Comparison of ENCODE assay signal across 15 cellular contexts in genomic region chr1:90434460-90434859, GRCh38.
A peak's percentile ranks its signal among the peaks of the same experiment; 100 is the strongest.
DNase-seq lines count a peak whose midpoint lies in the region; ATAC-seq, FAIRE-seq and TF ChIP-seq lines count a peak whose summit lies in the region.
"Had no signal": no experiment of that assay in that cellular context is flagged by ENCODE, and none has a peak within 500 bp of the region (broad histone marks: within the 10 kb centered on the region; RNA-seq: fewer than 3 reads in every experiment).

No MANE protein-coding gene starts in this region.

- no peak overlapping the region for H3K4me3 ChIP-seq in A549
- H3K4me3 ChIP-seq in PC-3 (ENCODE audit: low read length), result no peak overlapping the region
- no peak overlapping the region for H3K4me3 ChIP-seq in epithelial cell of proximal tubule (ENCODE audit: low read depth, low read length)
- no peak overlapping the region for H3K4me3 ChIP-seq in MM.1S (ENCODE audit: low read length)
- no peak overlapping the region for H3K4me3 ChIP-seq in gastroesophageal sphincter
- H3K4me3 ChIP-seq: BLaER1 had no signal

- WGBS in A549 (ENCODE audit: missing lambda C conversion rate), result 0% methylated on average over 2 of the region's 2 CpGs
- WGBS in gastroesophageal sphincter (ENCODE audit: low coverage in 1 of 2), 2 donors, result 34 to 46% methylated on average over 2 of the region's 2 CpGs

- TF ChIP-seq RAD21 in A549 (conservative IDR thresholded peaks at IDR 0.05 in 1 of 2, IDR thresholded peaks at IDR 0.05 in 1 of 2), result no peak

- FAIRE-seq in A549 (lab: Jason Lieb, UNC), result no peak
- FAIRE-seq in HTR-8/SVneo (lab: Jason Lieb, UNC), result no peak
- FAIRE-seq: GM19239 had no signal

- H2AFZ ChIP-seq in PC-3 (ENCODE audit: low read length) (no peak overlapping the region), MM.1S (ENCODE audit: low read length) (no peak overlapping the region)

- H3K9me3 ChIP-seq in A549, result no peaks in the 10 kb centered on the region
- no peaks in the 10 kb centered on the region for H3K9me3 ChIP-seq in PC-3 (ENCODE audit: low read length)
- H3K9me3 ChIP-seq in MM.1S (replicated peaks; ENCODE audit: insufficient read depth, low read length), result no peaks in the 10 kb centered on the region
- no peaks in the 10 kb centered on the region for H3K9me3 ChIP-seq in gastroesophageal sphincter
- H3K9me3 ChIP-seq: BLaER1 had no signal

- H3F3A ChIP-seq in PC-3 (ENCODE audit: low read length, unreplicated experiment) (no peaks in the 10 kb centered on the region), MM.1S (ENCODE audit: insufficient read depth, low read length) (no peaks in the 10 kb centered on the region)

- peak; percentile 50 to 53; a peak in 2 of 6 replicates for ATAC-seq in A549
- ATAC-seq in PC-3, result peak; percentile 50; the same call in 1 of the 2 replicates
- ATAC-seq in gastroesophageal sphincter, result no peak
- ATAC-seq: left ventricle myocardium superior; stimulated activated naive B cell treated with anti-CD40 and anti-IgM and Interleukin-4, amounts not matched to agents 10 μg/mL and 1 μg/mL and 100 μg/mL, for 72 hours had no signal

- TF ChIP-seq CTCF in A549 (IDR thresholded peaks at IDR 0.05) (no peak), GM12872 (IDR thresholded peaks at IDR 0.05; ENCODE audit: insufficient read depth, low read depth, low read length) (peak; percentile 26; the same call in 2 of the 3 replicates), PC-3 (conservative IDR thresholded peaks at IDR 0.05; ENCODE audit: low read depth, low read length) (peak; percentile 55), epithelial cell of proximal tubule (conservative IDR thresholded peaks at IDR 0.05; ENCODE audit: low read depth, low read length) (peak; percentile 50), MM.1S (IDR thresholded peaks at IDR 0.05; ENCODE audit: low read length) (no peak), gastroesophageal sphincter (IDR thresholded peaks at IDR 0.05) (no peak)

- TF ChIP-seq POLR2A in A549 (IDR thresholded peaks at IDR 0.05; ENCODE audit: low read length) (no peak), gastroesophageal sphincter (IDR thresholded peaks at IDR 0.05) (no peak)

- H3K27me3 ChIP-seq in PC-3 (ENCODE audit: low read length) (peaks cover 18% of the 10 kb centered on the region), MM.1S (replicated peaks; ENCODE audit: insufficient read depth, low read length) (no peaks in the 10 kb centered on the region), gastroesophageal sphincter (no peaks in the 10 kb centered on the region)
- H3K27me3 ChIP-seq: BLaER1 had no signal

- DNase-seq in A549 (ENCODE audit: low read depth in 1 of 2, low spot score in 1 of 2) (peak in 1 of 2 experiments; percentile 1), PC-3 (peak; percentile 19), epithelial cell of proximal tubule (ENCODE audit: low read depth) (no peak), hypothalamus (lab: John Stamatoyannopoulos, UW) (no peak), MM.1S (no peak), HTR-8/SVneo (ENCODE audit: insufficient read length, low spot score) (no peak)
- DNase-seq: activated naive CD4-positive, alpha-beta T cell treated with anti-CD3 and anti-CD28 coated beads, Interleukin-2, amount 10 ng/mL, durations not matched to agents 7 days and 5 days; foreskin melanocyte; left ventricle myocardium superior; NCI-H1105; stimulated activated naive B cell treated with anti-CD40 and anti-IgM and Interleukin-4, amounts not matched to agents 10 μg/mL and 1 μg/mL and 100 μg/mL, for 72 hours had no signal

- no peak overlapping the region for H3K4me2 ChIP-seq in A549
- no peak overlapping the region for H3K4me2 ChIP-seq in PC-3 (ENCODE audit: low read length)
- no peak overlapping the region for H3K4me2 ChIP-seq in MM.1S (ENCODE audit: low read depth, low read length)
- H3K4me2 ChIP-seq: BLaER1 had no signal

- H4K20me1 ChIP-seq in PC-3 (ENCODE audit: low read length), result no peaks in the 10 kb centered on the region
- no peaks in the 10 kb centered on the region for H4K20me1 ChIP-seq in MM.1S (ENCODE audit: insufficient read depth, low read length)
- H4K20me1 ChIP-seq: BLaER1 had no signal

- intact Hi-C loops in PC-3 (cut with micrococcal nuclease), result no loop called here

- H3K36me3 ChIP-seq in PC-3 (ENCODE audit: low read depth, low read length) (no peaks in the 10 kb centered on the region), MM.1S (replicated peaks; ENCODE audit: insufficient read depth, low read length) (no peaks in the 10 kb centered on the region), gastroesophageal sphincter (no peaks in the 10 kb centered on the region)
- H3K36me3 ChIP-seq: BLaER1 had no signal

- H3K4me1 ChIP-seq in A549, result no peaks in the 10 kb centered on the region
- no peaks in the 10 kb centered on the region for H3K4me1 ChIP-seq in PC-3 (ENCODE audit: insufficient read depth, low read length)
- no peaks in the 10 kb centered on the region for H3K4me1 ChIP-seq in MM.1S (ENCODE audit: low read length)
- H3K4me1 ChIP-seq in gastroesophageal sphincter, result no peaks in the 10 kb centered on the region
- H3K4me1 ChIP-seq: BLaER1 had no signal

- BruUV-seq in PC-3 (replicated peaks; lab: Mats Ljungman, UMichigan), result no TSS peak

- no peak for TF ChIP-seq EP300 in A549 (IDR thresholded peaks at IDR 0.05)
- no peak for TF ChIP-seq EP300 in gastroesophageal sphincter (IDR thresholded peaks at IDR 0.05)

- CTCF ChIA-PET in A549 (lab: Yijun Ruan, JAX) (no interaction called here), PC-3 (lab: Charles Lee) (no interaction called here)

- H3K27ac ChIP-seq in A549, result no peak overlapping the region
- H3K27ac ChIP-seq in PC-3 (ENCODE audit: low read length), result no peak overlapping the region
- H3K27ac ChIP-seq in MM.1S (ENCODE audit: low read length), result no peak overlapping the region
- H3K27ac ChIP-seq in gastroesophageal sphincter, result no peak overlapping the region
- H3K27ac ChIP-seq: BLaER1 had no signal

- H3K79me2 ChIP-seq in PC-3 (ENCODE audit: low read length) (no peaks in the 10 kb centered on the region), MM.1S (ENCODE audit: low read length) (no peaks in the 10 kb centered on the region)

- H3K9me2 ChIP-seq in PC-3 (replicated peaks; ENCODE audit: low read length), result no peaks in the 10 kb centered on the region
- H3K9me2 ChIP-seq in MM.1S (replicated peaks; ENCODE audit: insufficient read depth, low read length), result no peaks in the 10 kb centered on the region

- POLR2A ChIA-PET in A549 (lab: Yijun Ruan, JAX), result no interaction called here
- POLR2A ChIA-PET in PC-3 (lab: Charles Lee; ENCODE audit: unreplicated experiment), result interaction anchor here (0.6 kb wide), 1 partner anchor 1309 kb away, joined by 3 read pairs; the partner anchor contains the start of gene GBP2

- no peak overlapping the region for H3K9ac ChIP-seq in PC-3 (ENCODE audit: low read length)
- H3K9ac ChIP-seq in MM.1S (ENCODE audit: low read length), result no peak overlapping the region
- H3K9ac ChIP-seq: BLaER1 had no signal

TF ChIP-seq in A549, 52 proteins besides CTCF, POLR2A, EP300 and RAD21 (continues in another document):
- TF ChIP-seq USF2 (IDR thresholded peaks at IDR 0.05) (no peak), MAFK (IDR thresholded peaks at IDR 0.05; ENCODE audit: partially characterized antibody) (no peak), GATA3 (IDR thresholded peaks at IDR 0.05; ENCODE audit: borderline replicate concordance) (no peak), REST (IDR thresholded peaks at IDR 0.05) (no peak), MYC (IDR thresholded peaks at IDR 0.05; ENCODE audit: borderline replicate concordance, low read length) (no peak), MAX (IDR thresholded peaks at IDR 0.05) (no peak), JUN (IDR thresholded peaks at IDR 0.05) (no peak), RARB (CRISPR knock-in tag; IDR thresholded peaks at IDR 0.05) (no peak), POLR2AphosphoS2 (conservative IDR thresholded peaks at IDR 0.05; ENCODE audit: low read length) (no peak), FOSL2 (IDR thresholded peaks at IDR 0.05) (no peak), FOSL2 (CRISPR knock-in tag; IDR thresholded peaks at IDR 0.05) (no peak), PHF8 (IDR thresholded peaks at IDR 0.05; ENCODE audit: borderline replicate concordance, low read depth) (no peak), CHD4 (IDR thresholded peaks at IDR 0.05; ENCODE audit: borderline replicate concordance) (no peak), KDM5A (IDR thresholded peaks at IDR 0.05) (no peak), TFCP2L1 (CRISPR knock-in tag; IDR thresholded peaks at IDR 0.05) (no peak)

Comparison
In these comparisons a context has a peak if more than half of its experiments do, and no peak if none do; other contexts are left out.
1. CTCF ChIP-seq: peak in GM12872 (single experiment), PC-3 (single experiment) and epithelial cell of proximal tubule (single experiment); none in A549 (single experiment), MM.1S (single experiment) and gastroesophageal sphincter (0 of 4).